ENCODE assay signal across 15 cellular contexts in genomic region chr7:116710764-116711452, GRCh38. TPM values are rescaled to one million over a fixed set of nuclear protein-coding genes. Genes with fewer than 3 reads are reported as not detected.
DNase-seq lines count a peak whose midpoint lies in the region; ATAC-seq, FAIRE-seq and TF ChIP-seq lines count a peak whose summit lies in the region.
"Had no signal": no experiment of that assay in that cellular context is flagged by ENCODE, and none has a peak within 500 bp of the region (broad histone marks: within the 10 kb centered on the region; RNA-seq: fewer than 3 reads in every experiment).

No MANE protein-coding gene starts in this region.

- no peaks in the 10 kb centered on the region for H3K9me3 ChIP-seq in keratinocyte (ENCODE audit: control insufficient read depth, low read depth, low read length)
- H3K9me3 ChIP-seq: left ventricle myocardium inferior, SJSA1 had no signal

- POLR2A ChIA-PET in activated CD8-positive, alpha-beta T cell treated with anti-CD3 and anti-CD28 coated beads, Interleukin-2, amount 10 ng/mL, durations not matched to agents 7 days and 5 days (lab: Charles Lee), result no interaction called here

- H4K20me1 ChIP-seq in keratinocyte (ENCODE audit: control insufficient read depth, extremely low read depth, insufficient read depth, low read length), result no peaks in the 10 kb centered on the region

- no peak overlapping the region for H3K4me2 ChIP-seq in keratinocyte (ENCODE audit: control insufficient read depth, extremely low read depth, insufficient read depth, low read depth, low read length)
- H3K4me2 ChIP-seq: neural progenitor cell had no signal

- H3K27me3 Mint-ChIP-seq in activated CD8-positive, alpha-beta T cell treated with anti-CD3 and anti-CD28 coated beads, Interleukin-2, amount 10 ng/mL, durations not matched to agents 7 days and 5 days (ENCODE audit: low read depth), result peaks cover 2% of the 10 kb centered on the region
- peaks cover 55% of the 10 kb centered on the region for H3K27me3 Mint-ChIP-seq in stimulated activated memory B cell treated with anti-CD40 and anti-IgM and Interleukin-4, amounts not matched to agents 10 μg/mL and 1 μg/mL and 100 μg/mL, for 72 hours

- dilution Hi-C loops in keratinocyte (cut with MboI; ENCODE audit: extremely low pct_ligation_motif_present, low sequenced_read_pairs), result no loop called here

- H3K9me3 Mint-ChIP-seq in activated CD8-positive, alpha-beta T cell treated with anti-CD3 and anti-CD28 coated beads, Interleukin-2, amount 10 ng/mL, durations not matched to agents 7 days and 5 days (ENCODE audit: insufficient read depth), result no peaks in the 10 kb centered on the region
- H3K9me3 Mint-ChIP-seq in stimulated activated memory B cell treated with anti-CD40 and anti-IgM and Interleukin-4, amounts not matched to agents 10 μg/mL and 1 μg/mL and 100 μg/mL, for 72 hours, result no peaks in the 10 kb centered on the region

- peaks cover 5 to 21% of the 10 kb centered on the region in 2 experiments for H3K36me3 ChIP-seq in keratinocyte (ENCODE audit: control insufficient read depth in 2 of 2, extremely low read depth in 1 of 2, insufficient read depth in 2 of 2, low read length in 2 of 2)
- H3K36me3 ChIP-seq: left ventricle myocardium inferior, neural progenitor cell, SJSA1 had no signal

- H3K4me3 Mint-ChIP-seq in activated CD8-positive, alpha-beta T cell treated with anti-CD3 and anti-CD28 coated beads, Interleukin-2, amount 10 ng/mL, durations not matched to agents 7 days and 5 days, result no peak overlapping the region
- H3K4me3 Mint-ChIP-seq in stimulated activated memory B cell treated with anti-CD40 and anti-IgM and Interleukin-4, amounts not matched to agents 10 μg/mL and 1 μg/mL and 100 μg/mL, for 72 hours, result no peak overlapping the region
- H3K4me3 Mint-ChIP-seq: neural progenitor cell had no signal

- FAIRE-seq in keratinocyte (lab: Jason Lieb, UNC), result no peak
- FAIRE-seq: D721Med, endometrium had no signal

- H3K79me2 ChIP-seq in keratinocyte (ENCODE audit: control insufficient read depth, insufficient read depth, low read length), result peaks cover 90% of the 10 kb centered on the region

- peaks cover 67% of the 10 kb centered on the region for H3K4me1 ChIP-seq in keratinocyte (ENCODE audit: control insufficient read depth, extremely low read depth, insufficient read depth, low read length)
- H3K4me1 ChIP-seq: neural progenitor cell had no signal

- H3K36me3 Mint-ChIP-seq in activated CD8-positive, alpha-beta T cell treated with anti-CD3 and anti-CD28 coated beads, Interleukin-2, amount 10 ng/mL, durations not matched to agents 7 days and 5 days (ENCODE audit: low read depth), result no peaks in the 10 kb centered on the region
- H3K36me3 Mint-ChIP-seq in stimulated activated memory B cell treated with anti-CD40 and anti-IgM and Interleukin-4, amounts not matched to agents 10 μg/mL and 1 μg/mL and 100 μg/mL, for 72 hours, result no peaks in the 10 kb centered on the region
- H3K36me3 Mint-ChIP-seq: neural progenitor cell had no signal

- H3K27ac ChIP-seq in 22Rv1 (peak overlapping the region; percentile 70), keratinocyte (ENCODE audit: control insufficient read depth, insufficient read depth, low read length) (peak overlapping the region; percentile 59)
- H3K27ac ChIP-seq: left ventricle myocardium inferior, neural progenitor cell, SJSA1 had no signal

- no peaks in the 10 kb centered on the region for H3K27me3 ChIP-seq in keratinocyte (ENCODE audit: control insufficient read depth, extremely low read depth, insufficient read depth, low read length)
- H3K27me3 ChIP-seq: neural progenitor cell had no signal

- no peak overlapping the region for H2AFZ ChIP-seq in keratinocyte (ENCODE audit: control insufficient read depth, low read length)
- H2AFZ ChIP-seq: neural progenitor cell had no signal

- intact Hi-C loops in posterior cingulate gyrus (cut with DNase I), result no loop called here

- H3K27ac Mint-ChIP-seq in activated CD8-positive, alpha-beta T cell treated with anti-CD3 and anti-CD28 coated beads, Interleukin-2, amount 10 ng/mL, durations not matched to agents 7 days and 5 days, result no peak overlapping the region
- H3K27ac Mint-ChIP-seq in stimulated activated memory B cell treated with anti-CD40 and anti-IgM and Interleukin-4, amounts not matched to agents 10 μg/mL and 1 μg/mL and 100 μg/mL, for 72 hours, result no peak overlapping the region
- H3K27ac Mint-ChIP-seq: neural progenitor cell had no signal

- CTCF ChIA-PET in activated CD8-positive, alpha-beta T cell treated with anti-CD3 and anti-CD28 coated beads, Interleukin-2, amount 10 ng/mL, durations not matched to agents 7 days and 5 days (lab: Charles Lee), result no interaction called here

- no peaks in the 10 kb centered on the region for H3K4me1 Mint-ChIP-seq in activated CD8-positive, alpha-beta T cell treated with anti-CD3 and anti-CD28 coated beads, Interleukin-2, amount 10 ng/mL, durations not matched to agents 7 days and 5 days (ENCODE audit: low read depth)
- no peaks in the 10 kb centered on the region for H3K4me1 Mint-ChIP-seq in stimulated activated memory B cell treated with anti-CD40 and anti-IgM and Interleukin-4, amounts not matched to agents 10 μg/mL and 1 μg/mL and 100 μg/mL, for 72 hours

- H3K4me3 ChIP-seq in keratinocyte (ENCODE audit: control insufficient read depth in 2 of 3, extremely low read depth in 1 of 3, insufficient read depth in 2 of 3, low read depth in 1 of 3, low read length in 3 of 3), result no peak overlapping the region
- H3K4me3 ChIP-seq: left ventricle myocardium inferior, neural progenitor cell, SJSA1 had no signal

- DNase-seq in NCI-H1105 treated with DMSO at 0.1 percent for 48 hours (lab: John Stamatoyannopoulos, UW) (peak; percentile 99), NCI-H774 (lab: John Stamatoyannopoulos, UW) (peak; percentile 86), keratinocyte (ENCODE audit: low read depth, low spot score) (no peak), occipital lobe (lab: John Stamatoyannopoulos, UW) (no peak), posterior cingulate gyrus (no peak)
- DNase-seq in activated CD8-positive, alpha-beta T cell treated with anti-CD3 and anti-CD28 coated beads, Interleukin-2, amount 10 ng/mL, durations not matched to agents 7 days and 5 days, result no peak
- DNase-seq: activated gamma-delta T cell treated with Interleukin-2 at 50 U/mL for 16 hours, left ventricle myocardium inferior, NCI-H446 treated with DMSO at 0.1 percent for 48 hours had no signal

- no peaks in the 10 kb centered on the region for H3K9me1 ChIP-seq in keratinocyte (ENCODE audit: control insufficient read depth, extremely low read depth, insufficient read depth, low read length)

- ATAC-seq in activated CD8-positive, alpha-beta T cell treated with anti-CD3 and anti-CD28 coated beads, Interleukin-2, amount 10 ng/mL, durations not matched to agents 7 days and 5 days, result no peak
- no peak for ATAC-seq in stimulated activated memory B cell treated with anti-CD40 and anti-IgM and Interleukin-4, amounts not matched to agents 10 μg/mL and 1 μg/mL and 100 μg/mL, for 72 hours

- no peak for TF ChIP-seq CTCF in 22Rv1 (IDR thresholded peaks at IDR 0.05)
- no peak for TF ChIP-seq CTCF in keratinocyte (optimal IDR thresholded peaks at IDR 0.05 in 1 of 3, IDR thresholded peaks at IDR 0.05 in 1 of 3, conservative IDR thresholded peaks at IDR 0.05 in 1 of 3; ENCODE audit: extremely low read depth in 1 of 3, insufficient read depth in 2 of 3, low read length in 3 of 3)

- no peak overlapping the region for H3K9ac ChIP-seq in keratinocyte (ENCODE audit: control insufficient read depth, extremely low read depth, insufficient read depth, low read length)
- H3K9ac ChIP-seq: neural progenitor cell had no signal

RNA-seq across cellular contexts. Expression of gene MET, which starts 38.9 kb away (rescaled TPM):
- polyA plus RNA-seq in keratinocyte, result 99.8 to 119 TPM (median 117 TPM) in 3 replicates
- polyA plus RNA-seq in keratinocyte (2011; ENCODE audit: low read depth), result 34.1 TPM
- polyA plus RNA-seq in keratinocyte (2011; cell fraction: cytosol; rRNA removed), result 24.7 and 50.5 TPM in 2 replicates
- polyA plus RNA-seq in keratinocyte (2011; cell fraction: nucleus; rRNA removed), result 132 and 150 TPM in 2 replicates
- polyA plus RNA-seq in keratinocyte (2012; ENCODE audit: low replicate concordance), result 32.0 and 81.0 TPM in 2 replicates
- polyA minus RNA-seq in keratinocyte, result 224 to 424 TPM (median 361 TPM) in 3 replicates
- polyA minus RNA-seq in keratinocyte (2011; cell fraction: cytosol; rRNA and poly(A)+ RNA removed), result 122 TPM
- 390 and 658 TPM in 2 replicates for polyA minus RNA-seq in keratinocyte (2011; cell fraction: nucleus; rRNA and poly(A)+ RNA removed)
- total RNA-seq in occipital lobe, result 65.5 TPM
- total RNA-seq in activated CD8-positive, alpha-beta T cell treated with anti-CD3 and anti-CD28 coated beads, Interleukin-2, amount 10 ng/mL, durations not matched to agents 7 days and 5 days, result not detected

Comparison
In these comparisons a context has a peak if more than half of its experiments do, and no peak if none do; other contexts are left out.
1. DNase-seq: peak in NCI-H1105 treated with DMSO at 0.1 percent for 48 hours (single experiment) and NCI-H774 (single experiment); none in keratinocyte (single experiment), occipital lobe (single experiment), posterior cingulate gyrus (0 of 10) and activated CD8-positive, alpha-beta T cell treated with anti-CD3 and anti-CD28 coated beads, Interleukin-2, amount 10 ng/mL, durations not matched to agents 7 days and 5 days (single experiment).
2. RNA of gene MET, which starts 38.9 kb away (total RNA-seq): 65.5 TPM in occipital lobe (single experiment); not detected in activated CD8-positive, alpha-beta T cell treated with anti-CD3 and anti-CD28 coated beads, Interleukin-2, amount 10 ng/mL, durations not matched to agents 7 days and 5 days; every median in the first group is over 10 times any median in the second.